ENCODE assay signal across 1 cellular context in genomic region chr1:25700626-25701025, GRCh38.
TF ChIP-seq lines count a peak whose summit lies in the region.

No MANE protein-coding gene starts in this region.

TF ChIP-seq in SK-N-SH, 30 proteins besides CTCF, POLR2A, EP300 and RAD21 (continued from another document):
- TF ChIP-seq, protein P1, sequence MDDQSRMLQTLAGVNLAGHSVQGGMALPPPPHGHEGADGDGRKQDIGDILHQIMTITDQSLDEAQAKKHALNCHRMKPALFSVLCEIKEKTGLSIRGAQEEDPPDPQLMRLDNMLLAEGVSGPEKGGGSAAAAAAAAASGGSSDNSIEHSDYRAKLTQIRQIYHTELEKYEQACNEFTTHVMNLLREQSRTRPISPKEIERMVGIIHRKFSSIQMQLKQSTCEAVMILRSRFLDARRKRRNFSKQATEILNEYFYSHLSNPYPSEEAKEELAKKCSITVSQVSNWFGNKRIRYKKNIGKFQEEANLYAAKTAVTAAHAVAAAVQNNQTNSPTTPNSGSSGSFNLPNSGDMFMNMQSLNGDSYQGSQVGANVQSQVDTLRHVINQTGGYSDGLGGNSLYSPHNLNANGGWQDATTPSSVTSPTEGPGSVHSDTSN (IDR thresholded peaks at IDR 0.05) = no peak
- no peak for TF ChIP-seq FOXJ3 (CRISPR knock-in tag; IDR thresholded peaks at IDR 0.05)
- TF ChIP-seq CHD2 (IDR thresholded peaks at IDR 0.05; ENCODE audit: low read length, partially characterized antibody) = no peak
